1 cellular context compared by ENCODE assay signal in the genomic region with DNA sequence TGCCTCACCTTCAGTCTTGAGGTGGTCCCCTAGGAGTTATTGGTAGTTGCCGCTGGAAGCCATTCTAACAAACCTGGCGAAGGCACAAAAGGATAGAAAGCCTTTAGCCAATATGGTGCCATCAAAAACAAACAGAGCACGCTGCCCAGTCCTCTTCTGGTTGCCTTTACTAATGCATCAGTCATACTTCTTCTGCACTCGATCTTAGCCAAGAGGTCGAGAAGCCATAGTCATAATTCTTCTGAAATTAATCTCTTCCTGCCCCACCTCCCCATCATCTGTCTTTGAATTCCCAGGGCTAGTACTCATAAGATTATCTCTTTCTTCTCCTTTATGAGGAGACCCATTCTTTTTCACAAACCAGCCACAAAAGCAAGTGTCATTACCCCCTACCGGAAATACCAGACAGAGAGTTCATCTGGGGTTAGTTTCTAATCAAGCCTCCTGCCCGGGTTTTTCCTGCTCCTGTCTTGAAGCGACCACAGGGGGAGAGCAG.
TF ChIP-seq lines count a peak whose summit lies in the region.

No MANE protein-coding gene starts in this region.

TF ChIP-seq in SK-N-SH, 30 proteins besides CTCF, POLR2A, EP300 and RAD21 (continued from another document):
- TF ChIP-seq, protein P1, sequence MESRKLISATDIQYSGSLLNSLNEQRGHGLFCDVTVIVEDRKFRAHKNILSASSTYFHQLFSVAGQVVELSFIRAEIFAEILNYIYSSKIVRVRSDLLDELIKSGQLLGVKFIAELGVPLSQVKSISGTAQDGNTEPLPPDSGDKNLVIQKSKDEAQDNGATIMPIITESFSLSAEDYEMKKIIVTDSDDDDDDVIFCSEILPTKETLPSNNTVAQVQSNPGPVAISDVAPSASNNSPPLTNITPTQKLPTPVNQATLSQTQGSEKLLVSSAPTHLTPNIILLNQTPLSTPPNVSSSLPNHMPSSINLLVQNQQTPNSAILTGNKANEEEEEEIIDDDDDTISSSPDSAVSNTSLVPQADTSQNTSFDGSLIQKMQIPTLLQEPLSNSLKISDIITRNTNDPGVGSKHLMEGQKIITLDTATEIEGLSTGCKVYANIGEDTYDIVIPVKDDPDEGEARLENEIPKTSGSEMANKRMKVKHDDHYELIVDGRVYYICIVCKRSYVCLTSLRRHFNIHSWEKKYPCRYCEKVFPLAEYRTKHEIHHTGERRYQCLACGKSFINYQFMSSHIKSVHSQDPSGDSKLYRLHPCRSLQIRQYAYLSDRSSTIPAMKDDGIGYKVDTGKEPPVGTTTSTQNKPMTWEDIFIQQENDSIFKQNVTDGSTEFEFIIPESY (IDR thresholded peaks at IDR 0.05; ENCODE audit: borderline replicate concordance, low read depth) = peak; percentile 61; the same call in 1 of the 2 replicates
- TF ChIP-seq JUND (IDR thresholded peaks at IDR 0.05) (peak; percentile 87), SMC3 (IDR thresholded peaks at IDR 0.05; ENCODE audit: low read depth, low read length) (no peak), FOXM1 (IDR thresholded peaks at IDR 0.05; ENCODE audit: low read depth) (peak; percentile 71), RXRA (IDR thresholded peaks at IDR 0.05; ENCODE audit: borderline replicate concordance, low read depth) (peak; percentile 98), FOSL2 (IDR thresholded peaks at IDR 0.05; ENCODE audit: borderline replicate concordance, low read depth) (peak; percentile 86), TEAD4 (IDR thresholded peaks at IDR 0.05; ENCODE audit: borderline replicate concordance, insufficient read depth) (peak; percentile 92)
- TF ChIP-seq, protein P2, sequence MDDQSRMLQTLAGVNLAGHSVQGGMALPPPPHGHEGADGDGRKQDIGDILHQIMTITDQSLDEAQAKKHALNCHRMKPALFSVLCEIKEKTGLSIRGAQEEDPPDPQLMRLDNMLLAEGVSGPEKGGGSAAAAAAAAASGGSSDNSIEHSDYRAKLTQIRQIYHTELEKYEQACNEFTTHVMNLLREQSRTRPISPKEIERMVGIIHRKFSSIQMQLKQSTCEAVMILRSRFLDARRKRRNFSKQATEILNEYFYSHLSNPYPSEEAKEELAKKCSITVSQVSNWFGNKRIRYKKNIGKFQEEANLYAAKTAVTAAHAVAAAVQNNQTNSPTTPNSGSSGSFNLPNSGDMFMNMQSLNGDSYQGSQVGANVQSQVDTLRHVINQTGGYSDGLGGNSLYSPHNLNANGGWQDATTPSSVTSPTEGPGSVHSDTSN (IDR thresholded peaks at IDR 0.05) = peak; percentile 89
